In the genomic region with DNA sequence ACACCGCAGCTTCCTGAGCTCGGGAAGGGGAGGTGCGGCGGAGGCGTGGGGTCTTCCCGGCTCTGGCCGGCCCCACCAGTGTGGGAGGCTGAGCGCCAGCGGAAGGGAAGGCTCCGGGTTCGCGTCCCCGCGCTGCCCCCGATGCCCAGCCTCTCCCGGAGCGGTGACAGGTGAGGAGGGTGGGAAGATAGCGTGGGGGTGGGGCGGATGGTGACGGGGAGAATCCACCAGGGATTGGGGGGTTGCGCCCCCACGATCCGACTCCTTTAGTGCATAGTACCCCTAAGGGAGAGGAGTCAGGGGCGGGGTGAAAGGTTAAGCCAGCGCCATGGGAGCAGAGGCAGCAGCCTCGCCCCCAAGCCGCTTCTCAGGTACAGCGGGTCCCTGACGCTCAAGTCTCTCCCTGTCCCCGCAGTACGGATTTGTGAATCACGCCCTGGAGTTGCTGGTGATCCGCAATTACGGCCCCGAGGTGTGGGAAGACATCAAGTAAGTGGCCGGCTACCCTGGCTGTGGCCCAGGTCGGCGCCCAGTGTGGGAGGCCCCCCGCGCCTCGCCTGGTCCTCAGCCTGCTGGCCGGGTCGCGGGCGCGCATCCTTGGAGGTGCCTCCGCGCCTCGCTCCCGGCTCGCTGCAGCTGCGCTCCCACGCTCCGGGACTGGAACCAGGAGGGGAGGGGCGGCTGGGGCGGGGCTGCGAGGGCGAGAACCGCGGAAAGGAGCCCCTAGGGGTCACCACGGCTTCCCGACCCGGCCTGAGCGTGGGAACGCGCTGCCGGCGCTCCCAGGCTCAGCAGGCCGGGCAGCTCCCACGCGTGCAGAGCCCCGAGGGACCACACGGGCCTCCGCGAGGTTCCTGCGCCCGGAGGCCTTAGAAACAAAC, we compare ENCODE assay signal across 8 cellular contexts. TPM values are rescaled to one million over a fixed set of nuclear protein-coding genes. Genes with fewer than 3 reads are reported as not detected.
DNase-seq lines count a peak whose midpoint lies in the region; ATAC-seq and TF ChIP-seq lines count a peak whose summit lies in the region.

No MANE protein-coding gene starts in this region.

- H3K27me3 Mint-ChIP-seq in activated CD8-positive, alpha-beta T cell treated with anti-CD3 and anti-CD28 coated beads, Interleukin-2, amount 10 ng/mL, durations not matched to agents 7 days and 5 days (ENCODE audit: low read depth), result peaks cover 25% of the 10 kb centered on the region
- H3K27me3 Mint-ChIP-seq in neural crest cell (ENCODE audit: low read depth), result peaks cover 5% of the 10 kb centered on the region

- H3K9me3 Mint-ChIP-seq in activated CD8-positive, alpha-beta T cell treated with anti-CD3 and anti-CD28 coated beads, Interleukin-2, amount 10 ng/mL, durations not matched to agents 7 days and 5 days (ENCODE audit: insufficient read depth), result no peaks in the 10 kb centered on the region
- no peaks in the 10 kb centered on the region for H3K9me3 Mint-ChIP-seq in neural crest cell

- H3K4me3 Mint-ChIP-seq in activated CD8-positive, alpha-beta T cell treated with anti-CD3 and anti-CD28 coated beads, Interleukin-2, amount 10 ng/mL, durations not matched to agents 7 days and 5 days, result peak overlapping the region; percentile 45
- H3K4me3 Mint-ChIP-seq in neural crest cell, result peak overlapping the region; percentile 82

- H3K27ac Mint-ChIP-seq in activated CD8-positive, alpha-beta T cell treated with anti-CD3 and anti-CD28 coated beads, Interleukin-2, amount 10 ng/mL, durations not matched to agents 7 days and 5 days, result no peak overlapping the region
- no peak overlapping the region for H3K27ac Mint-ChIP-seq in neural crest cell (ENCODE audit: unreplicated experiment)

- WGBS in gastroesophageal sphincter (ENCODE audit: low coverage in 1 of 2), 2 donors, result no CpG with 5 or more reads among the region's 77 CpGs

- TF ChIP-seq EP300 in gastroesophageal sphincter (IDR thresholded peaks at IDR 0.05), result no peak

- DNase-seq in AG20443 (ENCODE audit: low spot score) (peak; percentile 57), neural crest cell (ENCODE audit: low read depth, low spot score) (peak; percentile 50), superior temporal gyrus (ENCODE audit: extremely low spot score) (no peak), NCI-H2171 treated with DMSO at 0.1 percent for 48 hours (lab: John Stamatoyannopoulos, UW) (no peak)
- DNase-seq in activated CD8-positive, alpha-beta T cell treated with anti-CD3 and anti-CD28 coated beads, Interleukin-2, amount 10 ng/mL, durations not matched to agents 7 days and 5 days, result no peak

- H3K4me1 Mint-ChIP-seq in activated CD8-positive, alpha-beta T cell treated with anti-CD3 and anti-CD28 coated beads, Interleukin-2, amount 10 ng/mL, durations not matched to agents 7 days and 5 days (ENCODE audit: low read depth), result peaks cover 10% of the 10 kb centered on the region
- H3K4me1 Mint-ChIP-seq in neural crest cell, result peaks cover 11% of the 10 kb centered on the region

- POLR2A ChIA-PET in activated CD8-positive, alpha-beta T cell treated with anti-CD3 and anti-CD28 coated beads, Interleukin-2, amount 10 ng/mL, durations not matched to agents 7 days and 5 days (lab: Charles Lee), result no interaction called here

- H3K4me3 ChIP-seq in gastroesophageal sphincter, result peak overlapping the region; percentile 79 to 84

- peak overlapping the region; percentile 76 to 97 (median 94) for H3K27ac ChIP-seq in gastroesophageal sphincter

- TF ChIP-seq CTCF in gastroesophageal sphincter (IDR thresholded peaks at IDR 0.05) (peak in 3 of 4 experiments; percentile 12 to 20 (median 18)), neural crest cell (conservative IDR thresholded peaks at IDR 0.05) (peak; percentile 33)

- H3K27me3 ChIP-seq in gastroesophageal sphincter, result no peaks in the 10 kb centered on the region

- no peaks in the 10 kb centered on the region for H3K36me3 Mint-ChIP-seq in activated CD8-positive, alpha-beta T cell treated with anti-CD3 and anti-CD28 coated beads, Interleukin-2, amount 10 ng/mL, durations not matched to agents 7 days and 5 days (ENCODE audit: low read depth)
- H3K36me3 Mint-ChIP-seq in neural crest cell (ENCODE audit: low read depth), result no peaks in the 10 kb centered on the region

- ATAC-seq in GM19025 (IDR thresholded peaks at IDR 0.05; ENCODE audit: low read depth, unreplicated experiment), result peak; percentile 26
- peak; percentile 15 for ATAC-seq in HG03378 (IDR thresholded peaks at IDR 0.05; ENCODE audit: unreplicated experiment)
- ATAC-seq in activated CD8-positive, alpha-beta T cell treated with anti-CD3 and anti-CD28 coated beads, Interleukin-2, amount 10 ng/mL, durations not matched to agents 7 days and 5 days, result peak; percentile 25
- ATAC-seq in gastroesophageal sphincter, result peak; percentile 31

- CTCF ChIA-PET in activated CD8-positive, alpha-beta T cell treated with anti-CD3 and anti-CD28 coated beads, Interleukin-2, amount 10 ng/mL, durations not matched to agents 7 days and 5 days (lab: Charles Lee), result interaction anchor here (1.7 kb wide), 1 partner anchor 30 kb away, joined by 3 read pairs; no protein-coding TSS in a partner anchor

- no peaks in the 10 kb centered on the region for H3K9me3 ChIP-seq in gastroesophageal sphincter

- peaks cover 0 to 49% (median 0%) of the 10 kb centered on the region in 3 donors for H3K4me1 ChIP-seq in gastroesophageal sphincter

- H3K36me3 ChIP-seq in gastroesophageal sphincter, result no peaks in the 10 kb centered on the region

- peak in 1 of 2 donors; percentile 18 for TF ChIP-seq POLR2A in gastroesophageal sphincter (IDR thresholded peaks at IDR 0.05)

RNA-seq across cellular contexts. Expression of a gene that starts 0.8 kb away (rescaled TPM):
- under 1 TPM; 0.10 to 0.26 TPM for total RNA-seq in activated CD8-positive, alpha-beta T cell treated with anti-CD3 and anti-CD28 coated beads, Interleukin-2, amount 10 ng/mL, durations not matched to agents 7 days and 5 days
- total RNA-seq in gastroesophageal sphincter (100 to 1,000 TPM in 1 of 4 donors, 10 to 100 TPM in 3; 44.2 to 101 (median 86.9) TPM), neural crest cell (6.1 and 6.7 TPM in 2 replicates)

Comparison
In these comparisons a context has a peak if more than half of its experiments do, and no peak if none do; other contexts are left out.
1. DNase-seq: peak in AG20443 (single experiment) and neural crest cell (single experiment); none in activated CD8-positive, alpha-beta T cell treated with anti-CD3 and anti-CD28 coated beads, Interleukin-2, amount 10 ng/mL, durations not matched to agents 7 days and 5 days (single experiment), superior temporal gyrus (single experiment) and NCI-H2171 treated with DMSO at 0.1 percent for 48 hours (single experiment).
2. Peak in every context shown above with its lines, with median percentiles within 50 percentile points of each other: ATAC-seq.